In genomic region chr2:200585730-200586643, GRCh38 we compare ENCODE assay signal across 1 cellular context.
TF ChIP-seq lines count a peak whose summit lies in the region.

Gene AOX1, plus strand, starts transcription at chr2:200586014. Its CDS starts 95 bp downstream, at chr2:200586109.

TF ChIP-seq in HepG2, 621 proteins besides CTCF, POLR2A, EP300 and RAD21 (continued from another document):
- TF ChIP-seq, protein P1, sequence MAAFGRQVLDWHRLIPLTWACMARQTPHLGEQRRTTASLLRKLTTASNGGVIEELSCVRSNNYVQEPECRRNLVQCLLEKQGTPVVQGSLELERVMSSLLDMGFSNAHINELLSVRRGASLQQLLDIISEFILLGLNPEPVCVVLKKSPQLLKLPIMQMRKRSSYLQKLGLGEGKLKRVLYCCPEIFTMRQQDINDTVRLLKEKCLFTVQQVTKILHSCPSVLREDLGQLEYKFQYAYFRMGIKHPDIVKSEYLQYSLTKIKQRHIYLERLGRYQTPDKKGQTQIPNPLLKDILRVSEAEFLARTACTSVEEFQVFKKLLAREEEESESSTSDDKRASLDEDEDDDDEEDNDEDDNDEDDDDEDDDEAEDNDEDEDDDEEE (CRISPR knock-in tag; IDR thresholded peaks at IDR 0.05), result peak; percentile 54; the same call in 1 of the 2 replicates
- TF ChIP-seq, protein P2, sequence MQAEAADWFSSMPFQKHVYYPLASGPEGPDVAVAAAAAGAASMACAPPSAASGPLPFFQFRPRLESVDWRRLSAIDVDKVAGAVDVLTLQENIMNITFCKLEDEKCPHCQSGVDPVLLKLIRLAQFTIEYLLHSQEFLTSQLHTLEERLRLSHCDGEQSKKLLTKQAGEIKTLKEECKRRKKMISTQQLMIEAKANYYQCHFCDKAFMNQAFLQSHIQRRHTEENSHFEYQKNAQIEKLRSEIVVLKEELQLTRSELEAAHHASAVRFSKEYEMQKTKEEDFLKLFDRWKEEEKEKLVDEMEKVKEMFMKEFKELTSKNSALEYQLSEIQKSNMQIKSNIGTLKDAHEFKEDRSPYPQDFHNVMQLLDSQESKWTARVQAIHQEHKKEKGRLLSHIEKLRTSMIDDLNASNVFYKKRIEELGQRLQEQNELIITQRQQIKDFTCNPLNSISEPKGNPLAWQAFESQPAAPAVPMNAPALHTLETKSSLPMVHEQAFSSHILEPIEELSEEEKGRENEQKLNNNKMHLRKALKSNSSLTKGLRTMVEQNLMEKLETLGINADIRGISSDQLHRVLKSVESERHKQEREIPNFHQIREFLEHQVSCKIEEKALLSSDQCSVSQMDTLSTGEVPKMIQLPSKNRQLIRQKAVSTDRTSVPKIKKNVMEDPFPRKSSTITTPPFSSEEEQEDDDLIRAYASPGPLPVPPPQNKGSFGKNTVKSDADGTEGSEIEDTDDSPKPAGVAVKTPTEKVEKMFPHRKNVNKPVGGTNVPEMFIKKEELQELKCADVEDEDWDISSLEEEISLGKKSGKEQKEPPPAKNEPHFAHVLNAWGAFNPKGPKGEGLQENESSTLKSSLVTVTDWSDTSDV (CRISPR knock-in tag; IDR thresholded peaks at IDR 0.05), result peak; percentile 52; the same call in 1 of the 2 replicates
- no peak for TF ChIP-seq KDM1A (CRISPR knock-in tag; IDR thresholded peaks at IDR 0.05)
- TF ChIP-seq TCF7L2 (IDR thresholded peaks at IDR 0.05; ENCODE audit: low read depth, low read length), result no peak
- no peak; a peak in 1 of 4 replicates for TF ChIP-seq REST (IDR thresholded peaks at IDR 0.05; ENCODE audit: borderline replicate concordance in 1 of 2, low read depth in 1 of 2, low read length in 2 of 2)
- TF ChIP-seq CENPT (CRISPR knock-in tag; IDR thresholded peaks at IDR 0.05; ENCODE audit: low read depth), result no peak
- no peak for TF ChIP-seq ZIK1 (CRISPR knock-in tag; IDR thresholded peaks at IDR 0.05; ENCODE audit: borderline replicate concordance, low read depth)
- peak; percentile 74; the same call in 1 of the 2 replicates for TF ChIP-seq ZNF256 (CRISPR knock-in tag; conservative IDR thresholded peaks at IDR 0.05)
- no peak for TF ChIP-seq ZNF784 (CRISPR knock-in tag; IDR thresholded peaks at IDR 0.05; ENCODE audit: borderline replicate concordance)
- TF ChIP-seq ZNF572 (CRISPR knock-in tag; IDR thresholded peaks at IDR 0.05), result no peak
- no peak; the same call in 1 of the 2 replicates for TF ChIP-seq FOSL2 (CRISPR knock-in tag; IDR thresholded peaks at IDR 0.05)
- no peak for TF ChIP-seq SETDB1 (CRISPR knock-in tag; IDR thresholded peaks at IDR 0.05; ENCODE audit: borderline replicate concordance)
- peak; percentile 68 for TF ChIP-seq PHF8 (CRISPR knock-in tag; IDR thresholded peaks at IDR 0.05)
- 0 out of 2 replicates have a peak, but pooled peaks have one; percentile 57 for TF ChIP-seq ZNF678 (CRISPR knock-in tag; IDR thresholded peaks at IDR 0.05)
- no peak for TF ChIP-seq FOXA3 (CRISPR knock-in tag; IDR thresholded peaks at IDR 0.05)
- TF ChIP-seq RELA (CRISPR knock-in tag; IDR thresholded peaks at IDR 0.05), result no peak
- no peak for TF ChIP-seq ZNF749 (CRISPR knock-in tag; IDR thresholded peaks at IDR 0.05; ENCODE audit: borderline replicate concordance)
- TF ChIP-seq ZNF607 (CRISPR knock-in tag; IDR thresholded peaks at IDR 0.05; ENCODE audit: borderline replicate concordance), result peak; percentile 48; the same call in 1 of the 2 replicates
- TF ChIP-seq HMG20B (CRISPR knock-in tag; conservative IDR thresholded peaks at IDR 0.05), result no peak
- TF ChIP-seq TOE1 (CRISPR knock-in tag; IDR thresholded peaks at IDR 0.05), result peak; percentile 25; the same call in 1 of the 2 replicates
- peak; percentile 83 for TF ChIP-seq ATF2 (CRISPR knock-in tag; IDR thresholded peaks at IDR 0.05)
- TF ChIP-seq, protein P3, sequence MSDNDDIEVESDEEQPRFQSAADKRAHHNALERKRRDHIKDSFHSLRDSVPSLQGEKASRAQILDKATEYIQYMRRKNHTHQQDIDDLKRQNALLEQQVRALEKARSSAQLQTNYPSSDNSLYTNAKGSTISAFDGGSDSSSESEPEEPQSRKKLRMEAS (IDR thresholded peaks at IDR 0.05), result peak; percentile 97
- no peak for TF ChIP-seq ASH2L (IDR thresholded peaks at IDR 0.05; ENCODE audit: insufficient read length, low read depth, low read length)
- TF ChIP-seq ZNF468 (CRISPR knock-in tag; IDR thresholded peaks at IDR 0.05), result no peak
- TF ChIP-seq ZNF614 (CRISPR knock-in tag; IDR thresholded peaks at IDR 0.05; ENCODE audit: borderline replicate concordance), result peak; percentile 53
- TF ChIP-seq SIN3B (IDR thresholded peaks at IDR 0.05; ENCODE audit: low read length), result no peak
- TF ChIP-seq ZBTB7B (CRISPR knock-in tag; IDR thresholded peaks at IDR 0.05), result peak; percentile 81
- no peak for TF ChIP-seq ATRX (CRISPR knock-in tag; IDR thresholded peaks at IDR 0.05; ENCODE audit: borderline replicate concordance)
- no peak for TF ChIP-seq NCOA1 (CRISPR knock-in tag; IDR thresholded peaks at IDR 0.05)
- peak; percentile 36; the same call in 1 of the 2 replicates for TF ChIP-seq SP140L (CRISPR knock-in tag; IDR thresholded peaks at IDR 0.05; ENCODE audit: borderline replicate concordance)
- peak; percentile 82; the same call in 1 of the 2 replicates for TF ChIP-seq ZSCAN20 (CRISPR knock-in tag; IDR thresholded peaks at IDR 0.05; ENCODE audit: borderline replicate concordance)
- peak; percentile 75; the same call in 1 of the 2 replicates for TF ChIP-seq ZNF138 (CRISPR knock-in tag; IDR thresholded peaks at IDR 0.05; ENCODE audit: low read depth)
- no peak for TF ChIP-seq ZNF513 (CRISPR knock-in tag; conservative IDR thresholded peaks at IDR 0.05)
- no peak for TF ChIP-seq SCMH1 (CRISPR knock-in tag; IDR thresholded peaks at IDR 0.05; ENCODE audit: borderline replicate concordance)
- TF ChIP-seq ARNT2 (CRISPR knock-in tag; IDR thresholded peaks at IDR 0.05; ENCODE audit: low read depth), result peak; percentile 73; the same call in 1 of the 2 replicates
- TF ChIP-seq MEF2D (CRISPR knock-in tag; IDR thresholded peaks at IDR 0.05), result peak; percentile 8; the same call in 1 of the 2 replicates
- no peak; the same call in 1 of the 2 replicates for TF ChIP-seq BCL3 (CRISPR knock-in tag; IDR thresholded peaks at IDR 0.05)
- no peak for TF ChIP-seq CBX2 (IDR thresholded peaks at IDR 0.05; ENCODE audit: low read depth, low read length)
- no peak for TF ChIP-seq CBX2 (CRISPR knock-in tag; IDR thresholded peaks at IDR 0.05; ENCODE audit: low read depth)
- TF ChIP-seq THAP8 (CRISPR knock-in tag; IDR thresholded peaks at IDR 0.05; ENCODE audit: borderline replicate concordance), result 0 out of 2 replicates have a peak, but pooled peaks have one; percentile 69
- TF ChIP-seq HNRNPK (IDR thresholded peaks at IDR 0.05; ENCODE audit: low read depth, low read length, poor library complexity, severe bottlenecking), result no peak
- peak; percentile 77 for TF ChIP-seq ZNF891 (CRISPR knock-in tag; IDR thresholded peaks at IDR 0.05)
- peak; percentile 56 for TF ChIP-seq ZNF205 (CRISPR knock-in tag; IDR thresholded peaks at IDR 0.05)
- peak; percentile 92 for TF ChIP-seq ZNF232 (CRISPR knock-in tag; IDR thresholded peaks at IDR 0.05; ENCODE audit: borderline replicate concordance)
- TF ChIP-seq TCF12 (IDR thresholded peaks at IDR 0.05), result no peak
- TF ChIP-seq TCF12 (CRISPR knock-in tag; IDR thresholded peaks at IDR 0.05), result peak; percentile 53; the same call in 1 of the 2 replicates
- peak; percentile 89 for TF ChIP-seq GATAD2A (CRISPR knock-in tag; IDR thresholded peaks at IDR 0.05)
- TF ChIP-seq RFXAP (CRISPR knock-in tag; IDR thresholded peaks at IDR 0.05; ENCODE audit: borderline replicate concordance), result peak; percentile 69; the same call in 1 of the 2 replicates
- no peak; the same call in 1 of the 2 replicates for TF ChIP-seq ZNF776 (CRISPR knock-in tag; IDR thresholded peaks at IDR 0.05)
- TF ChIP-seq PRMT3 (CRISPR knock-in tag; IDR thresholded peaks at IDR 0.05; ENCODE audit: borderline replicate concordance, low read depth), result no peak
- peak; percentile 80 for TF ChIP-seq ZBTB33 (CRISPR knock-in tag; IDR thresholded peaks at IDR 0.05)
- peak; percentile 10 for TF ChIP-seq TEAD3 (CRISPR knock-in tag; optimal IDR thresholded peaks at IDR 0.05; ENCODE audit: borderline replicate concordance)
- no peak for TF ChIP-seq SIX4 (CRISPR knock-in tag; IDR thresholded peaks at IDR 0.05)
